In genomic region chr9:80204054-80204453, GRCh38 we compare ENCODE assay signal across 1 cellular context.
TF ChIP-seq lines count a peak whose summit lies in the region.

No MANE protein-coding gene starts in this region.

TF ChIP-seq in IMR-90, 13 proteins besides CTCF, POLR2A, EP300 and RAD21 (continued from another document):
- TF ChIP-seq CEBPB (IDR thresholded peaks at IDR 0.05; ENCODE audit: low read depth, low read length) = peak; percentile 96
- TF ChIP-seq RFX5 (IDR thresholded peaks at IDR 0.05; ENCODE audit: low read depth, low read length) = no peak
